9 cellular contexts compared by ENCODE assay signal in the genomic region with DNA sequence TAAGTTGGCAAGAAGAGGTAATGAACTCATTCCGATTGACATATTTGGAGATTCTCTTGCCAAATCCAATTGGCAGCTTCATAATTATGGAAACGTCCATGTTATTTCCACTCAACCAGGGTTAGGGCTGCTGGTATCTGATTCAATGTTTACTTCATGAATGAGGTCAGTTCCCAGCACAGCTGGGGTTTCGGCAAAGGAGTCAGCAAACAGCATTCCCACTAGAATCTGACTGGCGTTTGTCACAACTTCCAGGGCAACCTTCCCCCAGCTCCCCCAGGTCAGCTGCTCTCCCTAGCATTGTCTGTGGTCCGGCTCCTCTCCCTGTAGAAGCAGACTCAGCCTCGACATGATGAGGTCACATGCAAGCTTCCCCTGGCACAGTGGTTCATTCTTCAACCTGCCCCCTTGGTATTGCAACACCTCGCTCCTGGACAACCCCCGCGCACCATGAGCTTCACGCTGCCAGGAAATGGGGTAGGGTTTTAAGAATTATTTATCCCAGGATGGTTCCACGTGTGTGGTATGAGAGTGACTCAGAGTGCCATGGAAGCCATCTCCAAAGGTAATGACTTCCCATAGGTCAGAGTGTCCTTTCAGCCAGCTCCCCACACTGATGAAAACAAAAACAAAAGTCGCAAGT.
DNase-seq lines count a peak whose midpoint lies in the region; ATAC-seq and TF ChIP-seq lines count a peak whose summit lies in the region.
"Had no signal": no experiment of that assay in that cellular context is flagged by ENCODE, and none has a peak within 500 bp of the region (broad histone marks: within the 10 kb centered on the region; RNA-seq: fewer than 3 reads in every experiment).

No MANE protein-coding gene starts in this region.

- no peaks in the 10 kb centered on the region for H3K9me3 Mint-ChIP-seq in CD4-positive, alpha-beta memory T cell

- no peaks in the 10 kb centered on the region for H3K9me3 ChIP-seq in colonic mucosa
- no peaks in the 10 kb centered on the region for H3K9me3 ChIP-seq in vagina
- no peaks in the 10 kb centered on the region for H3K9me3 ChIP-seq in CD4-positive, alpha-beta memory T cell (ENCODE audit: control insufficient read depth in 1 of 2, low read length in 2 of 2)
- H3K9me3 ChIP-seq: BLaER1 had no signal

- no peaks in the 10 kb centered on the region for H3K36me3 Mint-ChIP-seq in CD4-positive, alpha-beta memory T cell

- H3K27me3 Mint-ChIP-seq in CD4-positive, alpha-beta memory T cell = peaks cover 3 to 17% of the 10 kb centered on the region in 2 donors

- peak overlapping the region; percentile 79 for H3K27ac ChIP-seq in colonic mucosa
- H3K27ac ChIP-seq in vagina = peak overlapping the region; percentile 80
- no peak overlapping the region for H3K27ac ChIP-seq in CD4-positive, alpha-beta memory T cell (ENCODE audit: low read depth, low read length)
- H3K27ac ChIP-seq: BLaER1 had no signal

- POLR2A ChIA-PET in CD4-positive, alpha-beta memory T cell (lab: Charles Lee; ENCODE audit: partially characterized antibody) = no interaction called here

- H3K36me3 ChIP-seq in colonic mucosa = no peaks in the 10 kb centered on the region
- H3K36me3 ChIP-seq in vagina = no peaks in the 10 kb centered on the region
- H3K36me3 ChIP-seq in CD4-positive, alpha-beta memory T cell (ENCODE audit: insufficient read depth, low read length) = no peaks in the 10 kb centered on the region
- H3K36me3 ChIP-seq: BLaER1 had no signal

- no peaks in the 10 kb centered on the region for H3K27me3 ChIP-seq in colonic mucosa
- H3K27me3 ChIP-seq in vagina = no peaks in the 10 kb centered on the region
- H3K27me3 ChIP-seq in CD4-positive, alpha-beta memory T cell (ENCODE audit: insufficient read depth, low read length) = no peaks in the 10 kb centered on the region
- H3K27me3 ChIP-seq: BLaER1 had no signal

- H3K9ac ChIP-seq in colonic mucosa (ENCODE audit: low read depth in 2 of 2, low read length in 2 of 2) = no peak overlapping the region
- H3K9ac ChIP-seq: BLaER1 had no signal

- no peak overlapping the region for H3K4me3 Mint-ChIP-seq in CD4-positive, alpha-beta memory T cell

- no peak overlapping the region for H3K27ac Mint-ChIP-seq in CD4-positive, alpha-beta memory T cell

- DNase-seq in SIG-M5 treated with dmso at 0.1 percent for 504 hours (lab: John Stamatoyannopoulos, UW; ENCODE audit: unreplicated experiment) (peak; percentile 23), SIG-M5 (lab: John Stamatoyannopoulos, UW) (no peak), colonic mucosa (no peak), lung microvascular endothelial cell (ENCODE audit: low read depth in 2 of 2) (peak; percentile 92 to 96), vagina (ENCODE audit: extremely low spot score in 2 of 2) (peak in 1 of 2 donors; percentile 97)
- no peak for DNase-seq in CD4-positive, alpha-beta memory T cell

- no peak for TF ChIP-seq POLR2A in vagina (IDR thresholded peaks at IDR 0.05)

- TF ChIP-seq CTCF in colonic mucosa (IDR thresholded peaks at IDR 0.05) (no peak), vagina (IDR thresholded peaks at IDR 0.05) (no peak)

- ATAC-seq in HG03457 (IDR thresholded peaks at IDR 0.05; ENCODE audit: unreplicated experiment) = no peak
- ATAC-seq in HG03097 (IDR thresholded peaks at IDR 0.05; ENCODE audit: low FRiP score, unreplicated experiment) = no peak

- H3K4me1 ChIP-seq in colonic mucosa = peaks cover 8% of the 10 kb centered on the region
- peaks cover 72% of the 10 kb centered on the region for H3K4me1 ChIP-seq in vagina
- H3K4me1 ChIP-seq in CD4-positive, alpha-beta memory T cell (ENCODE audit: insufficient read depth, low read length) = no peaks in the 10 kb centered on the region

- CTCF ChIA-PET in CD4-positive, alpha-beta memory T cell (lab: Charles Lee; ENCODE audit: partially characterized antibody) = interaction anchor here (1.2 kb wide), 1 partner anchor 10 kb away, joined by 3 read pairs; no protein-coding TSS in a partner anchor

- H3K4me3 ChIP-seq in colonic mucosa = no peak overlapping the region
- H3K4me3 ChIP-seq in vagina = no peak overlapping the region
- no peak overlapping the region for H3K4me3 ChIP-seq in CD4-positive, alpha-beta memory T cell (ENCODE audit: low read length in 2 of 2)
- H3K4me3 ChIP-seq: BLaER1 had no signal

- intact Hi-C loops in colonic mucosa (cut with DNase I) (no loop called here), vagina (cut with DNase I) (no loop called here)
- intact Hi-C loops in CD4-positive, alpha-beta memory T cell (cut with micrococcal nuclease) = no loop called here

- no peaks in the 10 kb centered on the region for H3K4me1 Mint-ChIP-seq in CD4-positive, alpha-beta memory T cell

Comparison
In these comparisons a context has a peak if more than half of its experiments do, and no peak if none do; other contexts are left out.
1. DNase-seq: peak in SIG-M5 treated with dmso at 0.1 percent for 504 hours (single experiment) and lung microvascular endothelial cell (2 of 2); none in SIG-M5 (single experiment), colonic mucosa (single experiment) and CD4-positive, alpha-beta memory T cell (0 of 5).